In genomic region chr10:110845756-110846620, GRCh38 we compare ENCODE assay signal across 10 cellular contexts. TPM values are rescaled to one million over a fixed set of nuclear protein-coding genes. Genes with fewer than 3 reads are reported as not detected.
A peak's percentile ranks its signal among the peaks of the same experiment; 100 is the strongest.
DNase-seq lines count a peak whose midpoint lies in the region; ATAC-seq and TF ChIP-seq lines count a peak whose summit lies in the region.
"Had no signal": no experiment of that assay in that cellular context is flagged by ENCODE, and none has a peak within 500 bp of the region (broad histone marks: within the 10 kb centered on the region; RNA-seq: fewer than 3 reads in every experiment).

No MANE protein-coding gene starts in this region.

- H3K9me3 Mint-ChIP-seq in brain (peaks cover 0 to 2% (median 0%) of the 10 kb centered on the region in 5 experiments), nephron (no peaks in the 10 kb centered on the region)
- peaks cover 0 to 4% of the 10 kb centered on the region in 2 donors for H3K9me3 Mint-ChIP-seq in activated naive CD4-positive, alpha-beta T cell treated with anti-CD3 and anti-CD28 coated beads, Interleukin-2, amount 50 U/mL, for 72 hours

- peak overlapping the region in 1 of 4 donors; percentile 55 for H3K27ac ChIP-seq in tibial nerve
- no peak overlapping the region for H3K27ac ChIP-seq in psoas muscle
- H3K27ac ChIP-seq: cardiac muscle cell had no signal

- peaks cover 5% of the 10 kb centered on the region for H3K27me3 Mint-ChIP-seq in brain
- peaks cover under 1% of the 10 kb centered on the region for H3K27me3 Mint-ChIP-seq in nephron (ENCODE audit: low read depth)

- TF ChIP-seq CTCF in brain (conservative IDR thresholded peaks at IDR 0.05) (no peak), nephron (IDR thresholded peaks at IDR 0.05; ENCODE audit: unreplicated experiment in 3 of 3) (no peak), tibial nerve (IDR thresholded peaks at IDR 0.05) (no peak), psoas muscle (IDR thresholded peaks at IDR 0.05) (no peak)

- H3K27me3 ChIP-seq in tibial nerve: no peaks in the 10 kb centered on the region
- H3K27me3 ChIP-seq in psoas muscle (ENCODE audit: insufficient read depth in 3 of 3, low read length in 2 of 3): no peaks in the 10 kb centered on the region
- H3K27me3 ChIP-seq: cardiac muscle cell had no signal

- no peak for ATAC-seq in psoas muscle
- ATAC-seq in activated naive CD4-positive, alpha-beta T cell treated with anti-CD3 and anti-CD28 coated beads, Interleukin-2, amount 50 U/mL, for 72 hours: no peak

- H3K27ac Mint-ChIP-seq in brain (peak overlapping the region in 3 of 5 experiments; percentile 47 to 57 (median 52)), nephron (peak overlapping the region; percentile 76 to 95 (median 89))
- peak overlapping the region in 1 of 2 donors; percentile 30 for H3K27ac Mint-ChIP-seq in activated naive CD4-positive, alpha-beta T cell treated with anti-CD3 and anti-CD28 coated beads, Interleukin-2, amount 50 U/mL, for 72 hours

- intact Hi-C loops in psoas muscle (cut with DNase I): no loop called here

- no peaks in the 10 kb centered on the region for H3K9me3 ChIP-seq in tibial nerve
- H3K9me3 ChIP-seq in psoas muscle: no peaks in the 10 kb centered on the region

- WGBS in tibial nerve, 2 donors: 83 to 88% methylated on average over 3 of the region's 3 CpGs
- WGBS in psoas muscle, 3 donors: 72 to 75% (median 73%) methylated on average over 3 of the region's 3 CpGs

- H3K4me3 ChIP-seq in tibial nerve: no peak overlapping the region
- H3K4me3 ChIP-seq in psoas muscle: no peak overlapping the region
- H3K4me3 ChIP-seq: cardiac muscle cell had no signal

- TF ChIP-seq EP300 in tibial nerve (IDR thresholded peaks at IDR 0.05): no peak

- TF ChIP-seq POLR2A in tibial nerve (IDR thresholded peaks at IDR 0.05): no peak

- H3K4me1 ChIP-seq in tibial nerve: peaks cover 0 to 32% (median 11%) of the 10 kb centered on the region in 4 donors
- H3K4me1 ChIP-seq in psoas muscle: no peaks in the 10 kb centered on the region

- H3K36me3 Mint-ChIP-seq in brain (no peaks in the 10 kb centered on the region), nephron (ENCODE audit: low read depth) (no peaks in the 10 kb centered on the region)
- no peaks in the 10 kb centered on the region for H3K36me3 Mint-ChIP-seq in activated naive CD4-positive, alpha-beta T cell treated with anti-CD3 and anti-CD28 coated beads, Interleukin-2, amount 50 U/mL, for 72 hours

- H3K4me1 Mint-ChIP-seq in brain: peaks cover 44% of the 10 kb centered on the region
- H3K4me1 Mint-ChIP-seq in nephron: peaks cover 46% of the 10 kb centered on the region

- DNase-seq in COLO668 (lab: John Stamatoyannopoulos, UW; ENCODE audit: unreplicated experiment): peak; percentile 24
- DNase-seq in HuH-7 (ENCODE audit: low spot score): peak; percentile 73
- no peak for DNase-seq in tibial nerve (ENCODE audit: low spot score in 2 of 2)
- no peak for DNase-seq in psoas muscle
- DNase-seq in activated naive CD4-positive, alpha-beta T cell treated with anti-CD3 and anti-CD28 coated beads, Interleukin-2, amount 50 U/mL, for 72 hours (ENCODE audit: low spot score in 2 of 2): no peak
- DNase-seq: activated CD4-positive, CD25-positive, alpha-beta regulatory T cell; SIG-M5 had no signal

- H3K36me3 ChIP-seq in tibial nerve (no peaks in the 10 kb centered on the region), psoas muscle (ENCODE audit: insufficient read depth in 1 of 2, low read depth in 1 of 2) (peaks cover 0 to 8% of the 10 kb centered on the region in 2 donors)
- H3K36me3 ChIP-seq: cardiac muscle cell had no signal

- no peak overlapping the region for H3K4me3 Mint-ChIP-seq in brain
- H3K4me3 Mint-ChIP-seq in nephron: no peak overlapping the region

RNA-seq across cellular contexts. Expression of gene PDCD4, which starts 25.7 kb away (rescaled TPM):
- polyA plus RNA-seq in brain (ENCODE audit: insufficient read depth, low read depth, low replicate concordance) (37.4 TPM), psoas muscle (10 to 100 TPM in 1 of 3 donors, 1 to 10 TPM in 2; 7.6 to 10.2 (median 8.9) TPM)
- total RNA-seq in tibial nerve (100 to 1,000 TPM in 1 of 4 donors, 10 to 100 TPM in 3; 68.6 to 109 (median 82.7) TPM), psoas muscle (10 to 100 TPM; 11.3 to 19.7 (median 15.8) TPM)
- 100 to 1,000 TPM in 1 of 2 donors, 10 to 100 TPM in 1; 94.9 to 159 TPM for total RNA-seq in activated naive CD4-positive, alpha-beta T cell treated with anti-CD3 and anti-CD28 coated beads, Interleukin-2, amount 50 U/mL, for 72 hours

Comparison
In these comparisons a context has a peak if more than half of its experiments do, and no peak if none do; other contexts are left out.
1. DNase-seq: peak in COLO668 (single experiment) and HuH-7 (single experiment); none in tibial nerve (0 of 2), psoas muscle (0 of 2) and activated naive CD4-positive, alpha-beta T cell treated with anti-CD3 and anti-CD28 coated beads, Interleukin-2, amount 50 U/mL, for 72 hours (0 of 2).